12 cellular contexts compared by ENCODE assay signal in the genomic region with DNA sequence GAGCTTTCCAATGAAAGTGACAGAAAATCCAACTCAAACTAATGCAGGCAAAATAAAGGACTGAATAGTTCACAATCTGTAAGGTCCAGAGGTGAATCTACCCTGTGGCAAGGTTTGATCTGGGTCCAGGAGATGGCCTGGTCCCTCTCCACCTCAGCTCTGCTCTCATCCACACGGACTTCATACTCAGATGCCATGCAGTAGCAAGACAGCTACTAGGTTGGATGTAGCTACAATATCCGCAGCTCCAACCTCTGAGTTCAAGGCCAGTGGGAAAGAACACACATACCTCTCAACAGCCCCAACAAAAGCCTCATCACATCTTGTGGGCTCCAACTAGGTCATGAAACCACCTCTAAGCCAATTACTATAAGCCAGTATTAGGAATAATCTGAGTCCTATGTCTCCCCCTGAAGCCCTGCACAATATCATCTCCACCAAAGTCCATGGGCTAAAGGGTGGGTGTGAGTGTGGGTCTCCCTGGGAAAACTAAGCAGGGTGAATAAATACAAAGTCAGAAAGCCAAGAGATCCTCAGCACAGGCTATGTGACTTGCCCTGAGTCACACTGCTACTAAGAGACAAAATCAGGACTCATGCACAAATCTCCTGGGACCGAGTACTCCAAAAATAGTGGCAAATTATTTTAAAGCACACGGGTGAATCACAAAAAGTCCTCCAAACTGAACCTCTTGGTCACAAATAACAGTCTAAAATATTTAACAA.
DNase-seq lines count a peak whose midpoint lies in the region; ATAC-seq lines count a peak whose summit lies in the region.
"Had no signal": no experiment of that assay in that cellular context is flagged by ENCODE, and none has a peak within 500 bp of the region (broad histone marks: within the 10 kb centered on the region; RNA-seq: fewer than 3 reads in every experiment).

No MANE protein-coding gene starts in this region.

- H3K36me3 ChIP-seq in BLaER1 treated with 17β-estradiol and CSF1 and Interleukin-3, amounts not matched to agents 10 nM and 100 nM, result peaks cover 0 to 11% (median 0%) of the 10 kb centered on the region in 11 experiments; a peak in 1 of 22 replicates
- H3K36me3 ChIP-seq: neutrophil had no signal

- H3K27ac ChIP-seq in BLaER1 treated with 17β-estradiol and CSF1 and Interleukin-3, amounts not matched to agents 10 nM and 100 nM, result peak overlapping the region in 8 of 11 experiments; percentile 1 to 51 (median 22); a peak in 11 of 22 replicates
- H3K27ac ChIP-seq: neutrophil, VCaP had no signal

- H3K9ac ChIP-seq in BLaER1 treated with 17β-estradiol and CSF1 and Interleukin-3, amounts not matched to agents 10 nM and 100 nM, result peak overlapping the region in 9 of 11 experiments; percentile 13 to 72 (median 25); a peak in 15 of 22 replicates

- peak overlapping the region in 6 of 10 experiments; percentile 2 to 45 (median 28); a peak in 7 of 20 replicates for H3K4me3 ChIP-seq in BLaER1 treated with 17β-estradiol and CSF1 and Interleukin-3, amounts not matched to agents 10 nM and 100 nM

- DNase-seq in NCI-H82 treated with DMSO at 0.1 percent for 48 hours (lab: John Stamatoyannopoulos, UW; ENCODE audit: unreplicated experiment) (peak; percentile 92), hepatic stellate cell (ENCODE audit: low spot score) (peak; percentile 47), COLO829 (ENCODE audit: low spot score) (no peak), NCI-H1105 treated with DMSO at 0.1 percent for 48 hours (lab: John Stamatoyannopoulos, UW) (no peak), HK-2 (ENCODE audit: unreplicated experiment) (no peak)
- DNase-seq in effector CD8-positive, alpha-beta T cell (lab: John Stamatoyannopoulos, UW), result no peak
- DNase-seq: DND-41; stimulated activated naive B cell treated with anti-CD40 and anti-IgM and Interleukin-4, amounts not matched to agents 10 μg/mL and 1 μg/mL and 100 μg/mL, for 72 hours had no signal

- H3K27me3 ChIP-seq in BLaER1 treated with 17β-estradiol and CSF1 and Interleukin-3, amounts not matched to agents 10 nM and 100 nM, result no peaks in the 10 kb centered on the region
- H3K27me3 ChIP-seq: neutrophil had no signal

- ATAC-seq in GM21786 (IDR thresholded peaks at IDR 0.05; ENCODE audit: unreplicated experiment), result peak; percentile 47

- peaks cover 20 to 47% (median 34%) of the 10 kb centered on the region in 10 experiments for H3K4me1 ChIP-seq in BLaER1 treated with 17β-estradiol and CSF1 and Interleukin-3, amounts not matched to agents 10 nM and 100 nM

- peaks cover 4 to 78% (median 60%) of the 10 kb centered on the region in 11 experiments; a peak in 17 of 22 replicates for H4K20me1 ChIP-seq in BLaER1 treated with 17β-estradiol and CSF1 and Interleukin-3, amounts not matched to agents 10 nM and 100 nM

- peak overlapping the region; percentile 65 to 91 (median 78) for H3K4me2 ChIP-seq in BLaER1 treated with 17β-estradiol and CSF1 and Interleukin-3, amounts not matched to agents 10 nM and 100 nM

- H3K9me3 ChIP-seq in BLaER1 treated with 17β-estradiol and CSF1 and Interleukin-3, amounts not matched to agents 10 nM and 100 nM (replicated peaks in 1 of 11), result peaks cover 0 to 17% (median 10%) of the 10 kb centered on the region in 11 experiments; a peak in 16 of 22 replicates
- H3K9me3 ChIP-seq: neutrophil had no signal

Comparison
In these comparisons a context has a peak if more than half of its experiments do, and no peak if none do; other contexts are left out.
1. DNase-seq: peak in NCI-H82 treated with DMSO at 0.1 percent for 48 hours (single experiment) and hepatic stellate cell (single experiment); none in COLO829 (single experiment), effector CD8-positive, alpha-beta T cell (single experiment), NCI-H1105 treated with DMSO at 0.1 percent for 48 hours (single experiment) and HK-2 (single experiment).